Comparison of ENCODE assay signal across 2 cellular contexts in genomic region chr4:130985371-130985770, GRCh38.
TF ChIP-seq lines count a peak whose summit lies in the region.

No MANE protein-coding gene starts in this region.

TF ChIP-seq in SK-N-SH, 30 proteins besides CTCF, POLR2A, EP300 and RAD21 (continued from another document):
- TF ChIP-seq REST (IDR thresholded peaks at IDR 0.05; ENCODE audit: low read depth, low read length) (no peak), MAX (IDR thresholded peaks at IDR 0.05; ENCODE audit: low read depth) (no peak), MEF2A (IDR thresholded peaks at IDR 0.05; ENCODE audit: borderline replicate concordance, low read depth) (no peak), FOSL2 (IDR thresholded peaks at IDR 0.05; ENCODE audit: borderline replicate concordance, low read depth) (no peak), USF1 (IDR thresholded peaks at IDR 0.05; ENCODE audit: borderline replicate concordance, low read depth) (no peak), NFIC (IDR thresholded peaks at IDR 0.05; ENCODE audit: borderline replicate concordance) (no peak)

TF ChIP-seq in SK-N-SH treated with all-trans-retinoic acid at 6 μM for 48 hours, 23 proteins besides CTCF, POLR2A, EP300 and RAD21 (continued from another document):
- TF ChIP-seq TSHZ2 (CRISPR knock-in tag; IDR thresholded peaks at IDR 0.05) (no peak), ESRRG (CRISPR knock-in tag; IDR thresholded peaks at IDR 0.05) (no peak), ZC3H10 (CRISPR knock-in tag; IDR thresholded peaks at IDR 0.05) (no peak)
